ENCODE assay signal across 11 cellular contexts in the genomic region with DNA sequence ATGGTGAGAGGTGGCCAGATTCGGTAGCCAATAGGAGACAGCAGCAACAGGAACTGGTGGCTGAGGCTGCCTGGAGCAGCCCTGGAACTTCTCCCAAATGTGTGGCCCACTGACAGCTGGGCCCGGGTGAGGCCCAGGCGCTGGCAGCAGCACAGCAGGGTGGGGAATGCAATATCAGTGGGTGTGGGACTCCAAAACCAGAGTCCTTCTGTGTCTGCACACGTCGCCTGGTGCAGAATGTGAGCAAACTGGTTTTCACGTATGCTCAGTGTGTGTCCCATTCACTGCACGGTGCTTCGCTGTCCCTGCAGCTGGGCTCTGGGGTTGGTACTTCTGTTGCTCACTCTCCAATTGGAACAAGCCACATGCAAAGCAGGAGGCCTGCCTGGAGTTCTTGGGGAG. TPM values are rescaled to one million over a fixed set of nuclear protein-coding genes. Genes with fewer than 3 reads are reported as not detected.
DNase-seq lines count a peak whose midpoint lies in the region; ATAC-seq, FAIRE-seq and TF ChIP-seq lines count a peak whose summit lies in the region.
"Had no signal": no experiment of that assay in that cellular context is flagged by ENCODE, and none has a peak within 500 bp of the region (broad histone marks: within the 10 kb centered on the region; RNA-seq: fewer than 3 reads in every experiment).

No MANE protein-coding gene starts in this region.

- peaks cover 21% of the 10 kb centered on the region for H3K4me1 ChIP-seq in foreskin keratinocyte
- H3K4me1 ChIP-seq in mesendoderm (ENCODE audit: control insufficient read depth, low read depth, low read length): peaks cover 2% of the 10 kb centered on the region
- peaks cover 9% of the 10 kb centered on the region for H3K4me1 ChIP-seq in OCI-LY7 (ENCODE audit: insufficient read depth, low read length, poor library complexity, severe bottlenecking)

- H3K18ac ChIP-seq in mesendoderm (ENCODE audit: low read length): no peak overlapping the region

- no peak overlapping the region for H4K5ac ChIP-seq in mesendoderm (ENCODE audit: low read length)

- H3K27ac Mint-ChIP-seq in MCF 10A (ENCODE audit: low read depth, unreplicated experiment): no peak overlapping the region

- H2BK15ac ChIP-seq in mesendoderm (replicated peaks; ENCODE audit: low read depth): no peak overlapping the region

- peaks cover 56% of the 10 kb centered on the region for H3K36me3 Mint-ChIP-seq in MCF 10A (ENCODE audit: insufficient read depth, unreplicated experiment)

- no peaks in the 10 kb centered on the region for H3K9me3 Mint-ChIP-seq in MCF 10A (ENCODE audit: unreplicated experiment)

- in situ Hi-C loops in T47D (cut with HindIII; ENCODE audit: low pct_unique_long_range_greater_than_20kb, low sequenced_read_pairs): no loop called here

- H3K23ac ChIP-seq in mesendoderm (ENCODE audit: low read length): no peak overlapping the region

- ATAC-seq in foreskin keratinocyte: peak; percentile 86
- no peak for ATAC-seq in GM18870 (IDR thresholded peaks at IDR 0.05; ENCODE audit: unreplicated experiment)
- ATAC-seq: A549; stimulated activated naive CD8-positive, alpha-beta T cell treated with anti-CD3 and anti-CD28 coated beads, Interleukin-15, Interleukin-2, amounts not matched to agents 100 U/mL and 50 U/mL, for 24 hours had no signal

- no peak for FAIRE-seq in H54 (lab: Jason Lieb, UNC)
- FAIRE-seq: A549, GM12891 had no signal

- H4K20me1 ChIP-seq in OCI-LY7 (ENCODE audit: insufficient read depth, low read length): no peaks in the 10 kb centered on the region

- no peak overlapping the region for H3K4ac ChIP-seq in mesendoderm (ENCODE audit: low read depth, low read length)

- H3K36me3 ChIP-seq in mesendoderm (ENCODE audit: control insufficient read depth, insufficient read depth, low read length) (no peaks in the 10 kb centered on the region), OCI-LY7 (ENCODE audit: insufficient read depth, low read length) (no peaks in the 10 kb centered on the region)

- no peak overlapping the region for H3K56ac ChIP-seq in mesendoderm (ENCODE audit: low read length)

- H3K79me2 ChIP-seq in mesendoderm (ENCODE audit: control insufficient read depth, insufficient read depth, low read length): no peaks in the 10 kb centered on the region
- H3K79me2 ChIP-seq in OCI-LY7 (ENCODE audit: insufficient read depth, low read depth, low read length): no peaks in the 10 kb centered on the region

- DNase-seq in T47D (ENCODE audit: low read depth in 1 of 2, low spot score in 1 of 2) (peak; percentile 16 to 85), MCF 10A (ENCODE audit: unreplicated experiment) (no peak), foreskin keratinocyte (peak; percentile 66 to 85), myocyte (ENCODE audit: low read depth) (peak; percentile 97), mesendoderm (no peak), OCI-LY7 (ENCODE audit: low spot score) (no peak), H54 (ENCODE audit: insufficient read length, low spot score) (no peak)
- DNase-seq: stimulated activated naive CD8-positive, alpha-beta T cell treated with anti-CD3 and anti-CD28 coated beads, Interleukin-15, Interleukin-2, amounts not matched to agents 100 U/mL and 50 U/mL, for 24 hours had no signal

- no peaks in the 10 kb centered on the region for H3K79me1 ChIP-seq in mesendoderm (ENCODE audit: low read length)

- no peak overlapping the region for H2BK120ac ChIP-seq in mesendoderm (ENCODE audit: low read depth, low read length)

- BruUV-seq in MCF 10A (replicated peaks; lab: Mats Ljungman, UMichigan) (no TSS peak), OCI-LY7 (replicated peaks; lab: Mats Ljungman, UMichigan) (no TSS peak)

- no peaks in the 10 kb centered on the region for H3K9me3 ChIP-seq in OCI-LY7 (ENCODE audit: low read length)
- H3K9me3 ChIP-seq: A549 had no signal

- intact Hi-C loops in MCF 10A (cut with micrococcal nuclease) (loop anchor here (5.0 kb wide), 2 partner anchors 79 to 259 kb away; partner anchors contain the start of gene ACSL1), OCI-LY7 (cut with micrococcal nuclease; ENCODE audit: unreplicated experiment) (loop anchor here (5.0 kb wide), 1 partner anchor 159 kb away; no protein-coding TSS in a partner anchor)

- H3K27ac ChIP-seq in foreskin keratinocyte (peak overlapping the region; percentile 59), mesendoderm (ENCODE audit: low read depth, low read length) (no peak overlapping the region), OCI-LY7 (ENCODE audit: low read depth, low read length, poor library complexity, severe bottlenecking) (no peak overlapping the region)
- H3K27ac ChIP-seq: A549 had no signal

- no peak overlapping the region for H3K4me3 Mint-ChIP-seq in MCF 10A (ENCODE audit: unreplicated experiment)

- POLR2A ChIA-PET in MCF 10A (lab: Yijun Ruan, JAX) (interaction anchor here (3.4 kb wide), 1 partner anchor 14 kb away, joined by 35 read pairs; the partner anchor contains the start of gene CENPU), OCI-LY7 (lab: Charles Lee) (no interaction called here)

- no peak overlapping the region for H2BK5ac ChIP-seq in mesendoderm (ENCODE audit: low read length)

- no peaks in the 10 kb centered on the region for H3K27me3 Mint-ChIP-seq in MCF 10A (ENCODE audit: insufficient read depth, unreplicated experiment)

- WGBS in mesendoderm (ENCODE audit: extremely low coverage, insufficient coverage, low lambda C conversion rate): no CpG with 5 or more reads among the region's 8 CpGs

- no peak overlapping the region for H3K4me3 ChIP-seq in mesendoderm (ENCODE audit: low read length)
- H3K4me3 ChIP-seq in OCI-LY7 (ENCODE audit: low read depth, low read length, poor library complexity, severe bottlenecking): no peak overlapping the region
- H3K4me3 ChIP-seq: A549 had no signal

- H2AFZ ChIP-seq in OCI-LY7 (ENCODE audit: low read length): no peak overlapping the region

- H3K4me1 Mint-ChIP-seq in MCF 10A (ENCODE audit: insufficient read depth, unreplicated experiment): peaks cover 28% of the 10 kb centered on the region

- H3K4me2 ChIP-seq in mesendoderm (ENCODE audit: low read length) (no peak overlapping the region), OCI-LY7 (ENCODE audit: low read length) (no peak overlapping the region)
- H3K4me2 ChIP-seq: A549 had no signal

- H4K8ac ChIP-seq in mesendoderm (ENCODE audit: low read depth, low read length): no peak overlapping the region

- no peaks in the 10 kb centered on the region for H3K9me2 ChIP-seq in OCI-LY7 (ENCODE audit: insufficient read depth, low read length)

- no peaks in the 10 kb centered on the region for H3K27me3 ChIP-seq in foreskin keratinocyte
- no peaks in the 10 kb centered on the region for H3K27me3 ChIP-seq in mesendoderm (ENCODE audit: insufficient read depth, low read length, poor library complexity)

- no peak for TF ChIP-seq POLR2A in H54 (IDR thresholded peaks at IDR 0.05; ENCODE audit: low read depth, low read length)

- H3K9ac ChIP-seq in mesendoderm (ENCODE audit: low read length): no peak overlapping the region

- TF ChIP-seq CTCF in MCF 10A (IDR thresholded peaks at IDR 0.05; ENCODE audit: unreplicated experiment): no peak
- TF ChIP-seq CTCF in foreskin keratinocyte (conservative IDR thresholded peaks at IDR 0.05): no peak
- no peak for TF ChIP-seq CTCF in OCI-LY7 (conservative IDR thresholded peaks at IDR 0.05; ENCODE audit: low read length)

- CTCF ChIA-PET in MCF 10A (lab: Yijun Ruan, JAX): interaction anchor here (0.7 to 3.1 kb wide), 2 partner anchors 74 to 347 kb away, joined by 3 to 26 read pairs; no protein-coding TSS in a partner anchor
- CTCF ChIA-PET in OCI-LY7 (lab: Charles Lee; ENCODE audit: unreplicated experiment): no interaction called here

- H2AK5ac ChIP-seq in mesendoderm (ENCODE audit: low read length): no peak overlapping the region

RNA-seq across cellular contexts. Expression of gene CENPU, which starts 14.4 kb away (rescaled TPM):
- total RNA-seq in MCF 10A (2022) (8.3 and 22.3 TPM in 2 replicates), foreskin keratinocyte (43.3 and 45.6 TPM in 2 replicates), myocyte (18.1 and 18.4 TPM in 2 replicates), OCI-LY7 (2022) (132 and 160 TPM in 2 replicates)
- 32.7 and 37.3 TPM in 2 replicates for polyA plus RNA-seq in foreskin keratinocyte
- polyA plus RNA-seq in myocyte (2012): 5.2 TPM
- polyA plus RNA-seq in mesendoderm (2013, experiment 1 of 2): 103 TPM
- 103 TPM for polyA plus RNA-seq in mesendoderm (2013, experiment 2 of 2)
- 83.9 and 85.1 TPM in 2 replicates for total RNA-seq in OCI-LY7 (2014; rRNA removed; shearing (Covaris generic))

Comparison
In these comparisons a context has a peak if more than half of its experiments do, and no peak if none do; other contexts are left out.
1. DNase-seq: peak in T47D (2 of 2), foreskin keratinocyte (2 of 2) and myocyte (single experiment); none in MCF 10A (single experiment), mesendoderm (single experiment), OCI-LY7 (single experiment) and H54 (single experiment).